8 cellular contexts compared by ENCODE assay signal in genomic region chr19:4233282-4233853, GRCh38. TPM values are rescaled to one million over a fixed set of nuclear protein-coding genes. Genes with fewer than 3 reads are reported as not detected.
DNase-seq lines count a peak whose midpoint lies in the region; ATAC-seq, FAIRE-seq and TF ChIP-seq lines count a peak whose summit lies in the region.

No MANE protein-coding gene starts in this region.

- no peaks in the 10 kb centered on the region for H3K9me2 ChIP-seq in Karpas-422 (replicated peaks; ENCODE audit: insufficient read depth, low read length)

- TF ChIP-seq CTCF in Caco-2 (IDR thresholded peaks at IDR 0.05; ENCODE audit: insufficient read depth in 1 of 2, low read depth in 1 of 2, low read length in 1 of 2, severe bottlenecking in 1 of 2, unreplicated experiment in 1 of 2) = peak; percentile 63 to 68
- TF ChIP-seq CTCF in colonic mucosa (IDR thresholded peaks at IDR 0.05) = peak; percentile 40

- no peak for FAIRE-seq in GM19239 (lab: Jason Lieb, UNC)

- intact Hi-C loops in Caco-2 (cut with micrococcal nuclease; ENCODE audit: unreplicated experiment) (no loop called here), colonic mucosa (cut with DNase I) (no loop called here)
- intact Hi-C loops in activated CD4-positive, alpha-beta T cell treated with anti-CD3 and anti-CD28 coated beads for 36 hours (cut with DNase I, micrococcal nuclease) = no loop called here
- intact Hi-C loops in naive thymus-derived CD4-positive, alpha-beta T cell (cut with micrococcal nuclease) = no loop called here

- POLR2A ChIA-PET in Caco-2 (lab: Charles Lee) = no interaction called here
- POLR2A ChIA-PET in activated CD4-positive, alpha-beta T cell treated with anti-CD3 and anti-CD28 coated beads for 36 hours (lab: Charles Lee) = interaction anchor here (0.6 kb wide), 1 partner anchor 262 kb away, joined by 3 read pairs; the partner anchor contains the start of gene DAPK3
- POLR2A ChIA-PET in naive thymus-derived CD4-positive, alpha-beta T cell (lab: Charles Lee) = no interaction called here

- H3K27me3 ChIP-seq in Caco-2 (replicated peaks; ENCODE audit: control insufficient read depth, insufficient read depth, low read length) (no peaks in the 10 kb centered on the region), Karpas-422 (ENCODE audit: low read length) (no peaks in the 10 kb centered on the region), colonic mucosa (peaks cover 6% of the 10 kb centered on the region)
- H3K27me3 ChIP-seq in naive thymus-derived CD4-positive, alpha-beta T cell (ENCODE audit: control insufficient read depth in 2 of 2, insufficient read depth in 2 of 2, low read length in 2 of 2) = peaks cover 0 to 4% of the 10 kb centered on the region in 2 donors

- H3K79me2 ChIP-seq in Karpas-422 (ENCODE audit: low read length) = no peaks in the 10 kb centered on the region

- H3K4me3 Mint-ChIP-seq in Caco-2 (ENCODE audit: unreplicated experiment) = no peak overlapping the region
- H3K4me3 Mint-ChIP-seq in activated CD4-positive, alpha-beta T cell treated with anti-CD3 and anti-CD28 coated beads for 36 hours = no peak overlapping the region
- no peak overlapping the region for H3K4me3 Mint-ChIP-seq in naive thymus-derived CD4-positive, alpha-beta T cell

- no peak overlapping the region for H3K4me2 ChIP-seq in Karpas-422 (ENCODE audit: low read depth, low read length, poor library complexity, severe bottlenecking)

- ATAC-seq in activated CD4-positive, alpha-beta T cell treated with anti-CD3 and anti-CD28 coated beads for 36 hours = peak; percentile 23
- ATAC-seq in naive thymus-derived CD4-positive, alpha-beta T cell = peak; percentile 80

- DNase-seq in Caco-2 = peak; percentile 74 to 75
- DNase-seq in Karpas-422 = peak; percentile 86
- peak; percentile 90 for DNase-seq in activated CD4-positive, alpha-beta T cell treated with anti-CD3 and anti-CD28 coated beads for 36 hours
- DNase-seq in colonic mucosa = peak; percentile 53
- DNase-seq in naive thymus-derived CD4-positive, alpha-beta T cell = peak; percentile 28 to 82 (median 52)
- DNase-seq in stimulated activated naive CD4-positive, alpha-beta T cell (lab: John Stamatoyannopoulos, UW) = peak; percentile 20 to 62 (median 46)
- DNase-seq in GM19239 (ENCODE audit: insufficient read length, low spot score) = no peak
- DNase-seq in cerebellar nuclear complex (lab: John Stamatoyannopoulos, UW) = no peak

- H3K36me3 ChIP-seq in Caco-2 (ENCODE audit: control insufficient read depth, insufficient read depth, low read length) = no peaks in the 10 kb centered on the region
- no peaks in the 10 kb centered on the region for H3K36me3 ChIP-seq in Karpas-422 (ENCODE audit: insufficient read depth, low read length)
- no peaks in the 10 kb centered on the region for H3K36me3 ChIP-seq in colonic mucosa
- H3K36me3 ChIP-seq in naive thymus-derived CD4-positive, alpha-beta T cell (ENCODE audit: control insufficient read depth in 2 of 3, insufficient read depth in 3 of 3, low read length in 3 of 3) = no peaks in the 10 kb centered on the region

- H3K27ac ChIP-seq in Karpas-422 (ENCODE audit: low read length) (no peak overlapping the region), colonic mucosa (no peak overlapping the region)
- no peak overlapping the region for H3K27ac ChIP-seq in naive thymus-derived CD4-positive, alpha-beta T cell (ENCODE audit: low read depth, low read length)

- H3K27ac Mint-ChIP-seq in Caco-2 (ENCODE audit: unreplicated experiment) = no peak overlapping the region
- H3K27ac Mint-ChIP-seq in activated CD4-positive, alpha-beta T cell treated with anti-CD3 and anti-CD28 coated beads for 36 hours = no peak overlapping the region
- no peak overlapping the region for H3K27ac Mint-ChIP-seq in naive thymus-derived CD4-positive, alpha-beta T cell

- H3K4me1 Mint-ChIP-seq in Caco-2 (ENCODE audit: low read depth, unreplicated experiment) = peaks cover 12% of the 10 kb centered on the region
- H3K4me1 Mint-ChIP-seq in activated CD4-positive, alpha-beta T cell treated with anti-CD3 and anti-CD28 coated beads for 36 hours = peaks cover 9% of the 10 kb centered on the region
- peaks cover 0 to 11% (median 0%) of the 10 kb centered on the region in 7 donors for H3K4me1 Mint-ChIP-seq in naive thymus-derived CD4-positive, alpha-beta T cell

- H3K9ac ChIP-seq in Karpas-422 (ENCODE audit: low read length) (no peak overlapping the region), colonic mucosa (ENCODE audit: low read depth in 2 of 2, low read length in 2 of 2) (no peak overlapping the region)

- H2AFZ ChIP-seq in Karpas-422 (ENCODE audit: low read length) = no peak overlapping the region

- no peaks in the 10 kb centered on the region for H3K36me3 Mint-ChIP-seq in Caco-2 (ENCODE audit: insufficient read depth, unreplicated experiment)
- no peaks in the 10 kb centered on the region for H3K36me3 Mint-ChIP-seq in activated CD4-positive, alpha-beta T cell treated with anti-CD3 and anti-CD28 coated beads for 36 hours (ENCODE audit: low read depth)
- peaks cover 0 to 4% (median 0%) of the 10 kb centered on the region in 5 donors for H3K36me3 Mint-ChIP-seq in naive thymus-derived CD4-positive, alpha-beta T cell

- H3K9me3 Mint-ChIP-seq in Caco-2 (ENCODE audit: unreplicated experiment) = no peaks in the 10 kb centered on the region
- no peaks in the 10 kb centered on the region for H3K9me3 Mint-ChIP-seq in activated CD4-positive, alpha-beta T cell treated with anti-CD3 and anti-CD28 coated beads for 36 hours (ENCODE audit: low read depth)
- H3K9me3 Mint-ChIP-seq in naive thymus-derived CD4-positive, alpha-beta T cell = no peaks in the 10 kb centered on the region

- no peaks in the 10 kb centered on the region for H3K27me3 Mint-ChIP-seq in Caco-2 (ENCODE audit: insufficient read depth, unreplicated experiment)
- peaks cover 4% of the 10 kb centered on the region for H3K27me3 Mint-ChIP-seq in activated CD4-positive, alpha-beta T cell treated with anti-CD3 and anti-CD28 coated beads for 36 hours
- H3K27me3 Mint-ChIP-seq in naive thymus-derived CD4-positive, alpha-beta T cell = peaks cover 0 to 25% (median 6%) of the 10 kb centered on the region in 5 donors

- H3K9me3 ChIP-seq in Caco-2 = no peaks in the 10 kb centered on the region
- no peaks in the 10 kb centered on the region for H3K9me3 ChIP-seq in Karpas-422 (ENCODE audit: low read length)
- H3K9me3 ChIP-seq in colonic mucosa = no peaks in the 10 kb centered on the region
- H3K9me3 ChIP-seq in naive thymus-derived CD4-positive, alpha-beta T cell (ENCODE audit: control insufficient read depth in 2 of 3, low read length in 3 of 3) = no peaks in the 10 kb centered on the region

- H3K4me3 ChIP-seq in Caco-2 (ENCODE audit: low read depth, low read length) = no peak overlapping the region
- no peak overlapping the region for H3K4me3 ChIP-seq in Karpas-422 (ENCODE audit: low read length)
- no peak overlapping the region for H3K4me3 ChIP-seq in colonic mucosa
- H3K4me3 ChIP-seq in naive thymus-derived CD4-positive, alpha-beta T cell (ENCODE audit: low read length) = no peak overlapping the region

- no TSS peak for BruUV-seq in Caco-2 (replicated peaks; lab: Mats Ljungman, UMichigan)

- H4K20me1 ChIP-seq in Karpas-422 (ENCODE audit: insufficient read depth, low read depth, low read length) = no peaks in the 10 kb centered on the region

- H3K4me1 ChIP-seq in Caco-2 = peaks cover 11% of the 10 kb centered on the region
- peaks cover 7% of the 10 kb centered on the region for H3K4me1 ChIP-seq in Karpas-422 (ENCODE audit: low read length)
- H3K4me1 ChIP-seq in colonic mucosa = no peaks in the 10 kb centered on the region
- H3K4me1 ChIP-seq in naive thymus-derived CD4-positive, alpha-beta T cell (ENCODE audit: control insufficient read depth in 2 of 2, insufficient read depth in 2 of 2, low read length in 2 of 2) = no peaks in the 10 kb centered on the region

- CTCF ChIA-PET in Caco-2 (lab: Charles Lee) = interaction anchor here (1.4 kb wide), 1 partner anchor 13 kb away, joined by 3 read pairs; the partner anchor contains the start of gene YJU2
- CTCF ChIA-PET in activated CD4-positive, alpha-beta T cell treated with anti-CD3 and anti-CD28 coated beads for 36 hours (lab: Charles Lee) = interaction anchor here (0.7 to 1.7 kb wide), 8 partner anchors 8 to 140 kb away, joined by 3 to 7 read pairs (median 4); no protein-coding TSS in a partner anchor
- CTCF ChIA-PET in naive thymus-derived CD4-positive, alpha-beta T cell (lab: Charles Lee) = no interaction called here

RNA-seq across cellular contexts. Expression of gene EBI3, which starts 4.0 kb away (rescaled TPM):
- total RNA-seq in Caco-2 (2022) (0.68 and 0.81 TPM in 2 replicates), colonic mucosa (1 to 10 TPM in 1 of 2 donors, under 1 TPM in 1; 0.56 to 1.6 TPM)
- not detected in 2 replicates for total RNA-seq in Karpas-422 (2014; rRNA removed; shearing (Covaris generic); ENCODE audit: low replicate concordance)
- total RNA-seq in activated CD4-positive, alpha-beta T cell treated with anti-CD3 and anti-CD28 coated beads for 36 hours = 10 to 100 TPM; 14.5 to 16.8 TPM
- total RNA-seq in naive thymus-derived CD4-positive, alpha-beta T cell = 1 to 10 TPM in 1 of 5 experiments, under 1 TPM in 1, not detected in 3; 0.44 to 8.8 TPM
- not detected for polyA plus RNA-seq in naive thymus-derived CD4-positive, alpha-beta T cell

RNA-seq across cellular contexts. Expression of gene YJU2, which starts 13.5 kb away (rescaled TPM):
- total RNA-seq in Caco-2 (2022) (19.5 TPM in 2 replicates), colonic mucosa (10 to 100 TPM; 15.8 to 25.8 TPM)
- 5.6 and 16.7 TPM in 2 replicates for total RNA-seq in Karpas-422 (2014; rRNA removed; shearing (Covaris generic); ENCODE audit: low replicate concordance)
- 10 to 100 TPM; 29.8 to 34.8 TPM for total RNA-seq in activated CD4-positive, alpha-beta T cell treated with anti-CD3 and anti-CD28 coated beads for 36 hours
- total RNA-seq in naive thymus-derived CD4-positive, alpha-beta T cell = 10 to 100 TPM; 28.5 to 42.1 (median 31.9) TPM
- polyA plus RNA-seq in naive thymus-derived CD4-positive, alpha-beta T cell = 10 to 100 TPM; 24.4 to 44.7 TPM

RNA-seq across cellular contexts. Expression of gene SHD, which starts 45.7 kb away (rescaled TPM):
- total RNA-seq in Caco-2 (2022) (1.4 and 3.5 TPM in 2 replicates), colonic mucosa (10 to 100 TPM; 16.8 to 19.3 TPM)
- total RNA-seq in Karpas-422 (2014; rRNA removed; shearing (Covaris generic); ENCODE audit: low replicate concordance) = 0.61 TPM in 1 of 2 replicates, not detected in the other
- not detected for total RNA-seq in activated CD4-positive, alpha-beta T cell treated with anti-CD3 and anti-CD28 coated beads for 36 hours
- 1 to 10 TPM in 1 of 5 experiments, not detected in 4; 2.3 TPM for total RNA-seq in naive thymus-derived CD4-positive, alpha-beta T cell
- polyA plus RNA-seq in naive thymus-derived CD4-positive, alpha-beta T cell = not detected

RNA-seq across cellular contexts. Expression of gene ANKRD24, which starts 50.9 kb away (rescaled TPM):
- total RNA-seq in Caco-2 (2022) = 0.16 and 0.39 TPM in 2 replicates
- 0.71 and 1.1 TPM in 2 replicates for total RNA-seq in Karpas-422 (2014; rRNA removed; shearing (Covaris generic); ENCODE audit: low replicate concordance)
- 1 to 10 TPM; 1.1 to 1.3 TPM for total RNA-seq in activated CD4-positive, alpha-beta T cell treated with anti-CD3 and anti-CD28 coated beads for 36 hours
- total RNA-seq in colonic mucosa = 1 to 10 TPM in 1 of 2 donors, under 1 TPM in 1; 0.35 to 1.8 TPM
- total RNA-seq in naive thymus-derived CD4-positive, alpha-beta T cell = 1 to 10 TPM in 4 of 5 experiments, under 1 TPM in 1; 0.75 to 2.8 (median 2.4) TPM
- polyA plus RNA-seq in naive thymus-derived CD4-positive, alpha-beta T cell = under 1 TPM in 1 of 2 donors, not detected in 1; 0.17 TPM

RNA-seq across cellular contexts. Expression of gene SIRT6, which starts 51.0 kb away (rescaled TPM):
- total RNA-seq in Caco-2 (2022) (18.2 and 20.1 TPM in 2 replicates), colonic mucosa (100 to 1,000 TPM in 1 of 2 donors, 10 to 100 TPM in 1; 83.9 to 120 TPM)
- 23.0 and 40.3 TPM in 2 replicates for total RNA-seq in Karpas-422 (2014; rRNA removed; shearing (Covaris generic); ENCODE audit: low replicate concordance)
- 10 to 100 TPM; 26.2 to 29.4 TPM for total RNA-seq in activated CD4-positive, alpha-beta T cell treated with anti-CD3 and anti-CD28 coated beads for 36 hours
- total RNA-seq in naive thymus-derived CD4-positive, alpha-beta T cell = 10 to 100 TPM; 20.0 to 41.2 (median 26.0) TPM
- polyA plus RNA-seq in naive thymus-derived CD4-positive, alpha-beta T cell = 1 to 10 TPM; 1.1 to 3.9 TPM

Comparison
In these comparisons a context has a peak if more than half of its experiments do, and no peak if none do; other contexts are left out.
1. DNase-seq: peak in Caco-2 (2 of 2), Karpas-422 (single experiment), activated CD4-positive, alpha-beta T cell treated with anti-CD3 and anti-CD28 coated beads for 36 hours (single experiment), colonic mucosa (single experiment), naive thymus-derived CD4-positive, alpha-beta T cell (9 of 9) and stimulated activated naive CD4-positive, alpha-beta T cell (6 of 6); none in GM19239 (single experiment) and cerebellar nuclear complex (0 of 2).